9 cellular contexts compared by ENCODE assay signal in genomic region chr19:55340144-55340783, GRCh38. TPM values are rescaled to one million over a fixed set of nuclear protein-coding genes. Genes with fewer than 3 reads are reported as not detected.
DNase-seq lines count a peak whose midpoint lies in the region; ATAC-seq and TF ChIP-seq lines count a peak whose summit lies in the region.
"Had no signal": no experiment of that assay in that cellular context is flagged by ENCODE, and none has a peak within 500 bp of the region (broad histone marks: within the 10 kb centered on the region; RNA-seq: fewer than 3 reads in every experiment).

No MANE protein-coding gene starts in this region.

- TF ChIP-seq CTCF in Calu3 (IDR thresholded peaks at IDR 0.05; ENCODE audit: unreplicated experiment) (no peak), coronary artery (IDR thresholded peaks at IDR 0.05) (no peak)

- peaks cover 24% of the 10 kb centered on the region for H3K4me1 Mint-ChIP-seq in Calu3 (ENCODE audit: low read depth, unreplicated experiment)
- peaks cover 7 to 28% (median 24%) of the 10 kb centered on the region in 7 donors for H3K4me1 Mint-ChIP-seq in naive thymus-derived CD4-positive, alpha-beta T cell

- no peaks in the 10 kb centered on the region for H3K27me3 ChIP-seq in naive thymus-derived CD4-positive, alpha-beta T cell (ENCODE audit: control insufficient read depth in 2 of 2, insufficient read depth in 2 of 2, low read length in 2 of 2)

- peaks cover 8 to 15% of the 10 kb centered on the region in 2 donors for H3K4me1 ChIP-seq in naive thymus-derived CD4-positive, alpha-beta T cell (ENCODE audit: control insufficient read depth in 2 of 2, insufficient read depth in 2 of 2, low read length in 2 of 2)

- DNase-seq in Calu3, result no peak
- peak; percentile 75 for DNase-seq in NCI-H69 (lab: John Stamatoyannopoulos, UW)
- no peak for DNase-seq in coronary artery (ENCODE audit: low spot score)
- peak in 2 of 9 donors; percentile 44 to 46 for DNase-seq in naive thymus-derived CD4-positive, alpha-beta T cell
- no peak for DNase-seq in posterior cingulate gyrus
- no peak for DNase-seq in amniotic stem cell (lab: John Stamatoyannopoulos, UW)
- DNase-seq in glomerular visceral epithelial cell (ENCODE audit: extremely low spot score), result no peak

- TSS peak; percentile 39 for BruUV-seq in Calu3 (replicated peaks; lab: Mats Ljungman, UMichigan)

- H3K9me3 ChIP-seq in naive thymus-derived CD4-positive, alpha-beta T cell (ENCODE audit: control insufficient read depth in 2 of 3, low read length in 3 of 3), result no peaks in the 10 kb centered on the region

- CTCF ChIA-PET in Calu3 (lab: Charles Lee), result interaction anchor here (0.6 to 2.0 kb wide), 5 partner anchors 12 to 200 kb away, joined by 3 to 35 read pairs (median 11); partner anchors contain the start of gene HSPBP1
- CTCF ChIA-PET in naive thymus-derived CD4-positive, alpha-beta T cell (lab: Charles Lee), result no interaction called here

- POLR2A ChIA-PET in naive thymus-derived CD4-positive, alpha-beta T cell (lab: Charles Lee), result interaction anchor here (0.9 to 2.4 kb wide), 8 partner anchors 44 to 259 kb away, joined by 3 to 27 read pairs (median 8); partner anchors contain the start of genes FIZ1, TMEM238, ZNF524 and ZNF628

- peak overlapping the region; percentile 91 for H3K4me3 Mint-ChIP-seq in Calu3 (ENCODE audit: low read depth, unreplicated experiment)
- H3K4me3 Mint-ChIP-seq in naive thymus-derived CD4-positive, alpha-beta T cell, result peak overlapping the region; percentile 74 to 99 (median 88)

- intact Hi-C loops in Calu3 (cut with micrococcal nuclease; ENCODE audit: unreplicated experiment), result no loop called here
- intact Hi-C loops in naive thymus-derived CD4-positive, alpha-beta T cell (cut with micrococcal nuclease), result no loop called here
- intact Hi-C loops in posterior cingulate gyrus (cut with DNase I), result no loop called here

- peak overlapping the region; percentile 75 for H3K4me3 ChIP-seq in coronary artery
- peak overlapping the region; percentile 80 for H3K4me3 ChIP-seq in naive thymus-derived CD4-positive, alpha-beta T cell (ENCODE audit: low read length)

- no peak for ATAC-seq in naive thymus-derived CD4-positive, alpha-beta T cell
- no peak for ATAC-seq in GM19023 (IDR thresholded peaks at IDR 0.05; ENCODE audit: unreplicated experiment)

- H3K9me3 Mint-ChIP-seq in Calu3 (ENCODE audit: low read depth, unreplicated experiment), result no peaks in the 10 kb centered on the region
- H3K9me3 Mint-ChIP-seq in naive thymus-derived CD4-positive, alpha-beta T cell, result peaks cover 0 to 4% (median 0%) of the 10 kb centered on the region in 11 donors

- H3K27ac Mint-ChIP-seq in Calu3 (ENCODE audit: unreplicated experiment), result peak overlapping the region; percentile 97
- H3K27ac Mint-ChIP-seq in naive thymus-derived CD4-positive, alpha-beta T cell, result peak overlapping the region; percentile 82 to 99 (median 92)

- peak overlapping the region; percentile 82 to 93 for H3K27ac ChIP-seq in coronary artery
- peak overlapping the region; percentile 93 for H3K27ac ChIP-seq in naive thymus-derived CD4-positive, alpha-beta T cell (ENCODE audit: low read depth, low read length)

- H3K27me3 Mint-ChIP-seq in Calu3 (ENCODE audit: unreplicated experiment), result no peaks in the 10 kb centered on the region
- peaks cover 0 to 16% (median 0%) of the 10 kb centered on the region in 5 donors for H3K27me3 Mint-ChIP-seq in naive thymus-derived CD4-positive, alpha-beta T cell

- peaks cover 53% of the 10 kb centered on the region for H3K36me3 Mint-ChIP-seq in Calu3 (ENCODE audit: insufficient read depth, unreplicated experiment)
- H3K36me3 Mint-ChIP-seq in naive thymus-derived CD4-positive, alpha-beta T cell, result peaks cover 0 to 11% (median 2%) of the 10 kb centered on the region in 5 donors

- H3K36me3 ChIP-seq in naive thymus-derived CD4-positive, alpha-beta T cell (ENCODE audit: control insufficient read depth in 2 of 3, insufficient read depth in 3 of 3, low read length in 3 of 3), result peaks cover 0 to 15% (median 0%) of the 10 kb centered on the region in 3 experiments

RNA-seq across cellular contexts. Expression of gene KMT5C, which starts 0.6 kb away (rescaled TPM):
- 16.1 and 23.5 TPM in 2 replicates for total RNA-seq in Calu3 (2022)
- total RNA-seq in naive thymus-derived CD4-positive, alpha-beta T cell, result 10 to 100 TPM; 21.8 to 63.3 (median 27.2) TPM
- polyA plus RNA-seq in naive thymus-derived CD4-positive, alpha-beta T cell, result 1 to 10 TPM in 1 of 2 donors, under 1 TPM in 1; 0.84 to 2.9 TPM

RNA-seq across cellular contexts. Expression of gene COX6B2, which starts 14.3 kb away (rescaled TPM):
- total RNA-seq in Calu3 (2022), result 1.4 and 3.4 TPM in 2 replicates
- total RNA-seq in naive thymus-derived CD4-positive, alpha-beta T cell, result under 1 TPM in 2 of 5 experiments, not detected in 3; 0.37 to 0.49 TPM
- not detected for polyA plus RNA-seq in naive thymus-derived CD4-positive, alpha-beta T cell
- total RNA-seq: NCI-H460 had no signal

RNA-seq across cellular contexts. Expression of gene TMEM150B, which starts 15.1 kb away (rescaled TPM):
- 0.73 TPM in 1 of 2 replicates, not detected in the other for total RNA-seq in Calu3 (2022)
- total RNA-seq in naive thymus-derived CD4-positive, alpha-beta T cell, result 10 to 100 TPM in 1 of 5 experiments, under 1 TPM in 3, not detected in 1; 0.44 to 10.3 (median 0.71) TPM
- not detected for polyA plus RNA-seq in naive thymus-derived CD4-positive, alpha-beta T cell
- total RNA-seq: NCI-H460 had no signal

RNA-seq across cellular contexts. Expression of gene GARIN5B, which starts 22.8 kb away (rescaled TPM):
- total RNA-seq in Calu3 (2022), result not detected in 2 replicates
- not detected for total RNA-seq in naive thymus-derived CD4-positive, alpha-beta T cell
- polyA plus RNA-seq in naive thymus-derived CD4-positive, alpha-beta T cell, result not detected
- total RNA-seq: NCI-H460 had no signal

RNA-seq across cellular contexts. Expression of gene IL11, which starts 30.0 kb away (rescaled TPM):
- total RNA-seq in Calu3 (2022), result 0.97 and 1.3 TPM in 2 replicates
- total RNA-seq in naive thymus-derived CD4-positive, alpha-beta T cell, result under 1 TPM in 2 of 5 experiments, not detected in 3; 0.58 to 0.69 TPM
- polyA plus RNA-seq in naive thymus-derived CD4-positive, alpha-beta T cell, result not detected
